Comparison of ENCODE assay signal across 9 cellular contexts in the genomic region with DNA sequence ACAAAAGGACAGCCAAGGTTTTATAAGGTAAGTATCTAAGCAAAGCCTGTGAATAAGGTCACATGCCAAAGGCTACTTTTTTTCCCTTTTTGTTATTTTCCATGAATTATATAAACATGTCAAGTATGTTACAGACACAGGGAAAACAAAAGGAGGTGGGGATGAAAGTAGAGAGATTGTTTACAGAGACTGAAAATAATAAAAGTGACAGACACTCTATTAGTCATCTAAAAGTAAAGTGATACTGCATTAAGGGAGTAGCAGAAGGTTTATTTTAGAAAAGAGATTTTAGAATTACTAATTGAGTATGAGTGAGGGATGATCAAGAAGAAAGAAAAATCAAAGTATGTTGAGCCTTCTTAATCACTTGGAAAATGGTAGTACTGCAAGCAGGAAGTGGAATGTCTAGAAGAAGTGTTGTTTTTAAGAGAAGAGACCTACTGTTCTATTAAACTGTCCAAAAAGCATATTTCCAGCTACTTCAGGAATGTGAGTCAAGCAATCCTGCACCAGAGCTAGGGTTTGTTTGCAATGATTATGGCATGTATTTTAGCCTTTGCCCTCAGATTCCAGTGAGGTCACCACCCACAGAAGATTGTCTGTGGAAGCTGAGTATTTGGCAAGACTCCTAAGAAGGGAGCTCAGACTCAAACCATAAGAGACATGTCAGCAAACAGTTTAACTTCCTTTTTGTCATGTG.
DNase-seq lines count a peak whose midpoint lies in the region; ATAC-seq and TF ChIP-seq lines count a peak whose summit lies in the region.
"Had no signal": no experiment of that assay in that cellular context is flagged by ENCODE, and none has a peak within 500 bp of the region (broad histone marks: within the 10 kb centered on the region; RNA-seq: fewer than 3 reads in every experiment).

No MANE protein-coding gene starts in this region.

- DNase-seq in DMS53 (lab: John Stamatoyannopoulos, UW) (peak; percentile 77), RKO (ENCODE audit: low spot score) (peak; percentile 2), foreskin keratinocyte (peak; percentile 45 to 62), renal cortical epithelial cell (ENCODE audit: low read depth) (peak; percentile 80), T-helper 9 cell (no peak)
- no peak for DNase-seq in stimulated activated naive CD4-positive, alpha-beta T cell treated with Interleukin-2 at 50 U/mL for 16 hours (lab: John Stamatoyannopoulos, UW)
- DNase-seq: activated CD4-positive, alpha-beta memory T cell treated with anti-CD3 and anti-CD28 coated beads, Interleukin-2, amount 10 ng/mL, durations not matched to agents 7 days and 5 days had no signal

- H3K27me3 ChIP-seq in foreskin keratinocyte, result no peaks in the 10 kb centered on the region

- no peak overlapping the region for H3K27ac ChIP-seq in foreskin keratinocyte

- no peak for TF ChIP-seq CTCF in foreskin keratinocyte (conservative IDR thresholded peaks at IDR 0.05)

- ATAC-seq in foreskin keratinocyte (peak; percentile 20), HG02588 (IDR thresholded peaks at IDR 0.05; ENCODE audit: unreplicated experiment) (no peak), GM21737 (IDR thresholded peaks at IDR 0.05; ENCODE audit: unreplicated experiment) (no peak)

- H3K4me1 ChIP-seq in foreskin keratinocyte, result no peaks in the 10 kb centered on the region

Comparison
In these comparisons a context has a peak if more than half of its experiments do, and no peak if none do; other contexts are left out.
1. DNase-seq: peak in DMS53 (single experiment), RKO (single experiment), foreskin keratinocyte (2 of 2) and renal cortical epithelial cell (single experiment); none in stimulated activated naive CD4-positive, alpha-beta T cell treated with Interleukin-2 at 50 U/mL for 16 hours (single experiment) and T-helper 9 cell (single experiment).